Comparison of ENCODE assay signal across 12 cellular contexts in the genomic region with DNA sequence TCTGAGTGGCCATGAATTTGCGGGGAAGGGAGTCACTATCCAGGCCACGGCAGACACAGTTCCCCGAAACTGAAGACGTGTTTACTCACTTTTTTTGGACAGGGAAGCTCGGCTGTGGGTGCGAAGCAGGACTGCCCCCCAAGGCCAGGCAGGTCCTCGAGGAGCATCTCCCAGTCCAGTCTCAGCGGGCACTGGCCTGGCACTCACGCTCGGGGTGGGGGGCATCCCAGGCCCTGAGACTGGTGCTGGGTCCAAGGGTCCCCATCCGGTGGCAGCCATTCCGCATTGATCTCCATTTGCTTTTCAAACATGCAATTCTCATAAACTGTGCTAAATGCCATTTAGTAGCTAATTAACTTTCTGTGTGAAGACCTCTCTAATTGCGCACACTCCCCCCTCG.
"Had no signal": no experiment of that assay in that cellular context is flagged by ENCODE, and none has a peak within 500 bp of the region (broad histone marks: within the 10 kb centered on the region; RNA-seq: fewer than 3 reads in every experiment).

No MANE protein-coding gene starts in this region.

- H3K9me3 ChIP-seq: esophagus squamous epithelium, SJSA1, transverse colon had no signal

- ATAC-seq: stimulated activated naive CD8-positive, alpha-beta T cell treated with anti-CD3 and anti-CD28 coated beads, Interleukin-15, Interleukin-2, amounts not matched to agents 100 U/mL and 50 U/mL, for 24 hours had no signal

- H3K4me3 Mint-ChIP-seq: activated naive CD4-positive, alpha-beta T cell treated with anti-CD3 and anti-CD28 coated beads, Interleukin-2, amount 10 ng/mL, durations not matched to agents 7 days and 5 days; mesothelial cell of epicardium; neural crest cell had no signal

- H3K27ac ChIP-seq: esophagus squamous epithelium, parathyroid adenoma, SJSA1, transverse colon had no signal

- H3K4me3 ChIP-seq: esophagus squamous epithelium, lung, SJSA1, transverse colon had no signal

- H3K27ac Mint-ChIP-seq: activated naive CD4-positive, alpha-beta T cell treated with anti-CD3 and anti-CD28 coated beads, Interleukin-2, amount 10 ng/mL, durations not matched to agents 7 days and 5 days; mesothelial cell of epicardium had no signal

- DNase-seq: activated CD4-positive, alpha-beta T cell treated with anti-CD3 and anti-CD28 coated beads for 1 hour; activated CD4-positive, alpha-beta T cell treated with anti-CD3 and anti-CD28 coated beads, Interleukin-2, amount 50 U/mL, for 4 hours; esophagus squamous epithelium; stimulated activated naive CD8-positive, alpha-beta T cell treated with anti-CD3 and anti-CD28 coated beads, Interleukin-15, Interleukin-2, amounts not matched to agents 100 U/mL and 50 U/mL, for 24 hours; T-helper 9 cell; transverse colon had no signal

- H3K4me1 ChIP-seq: parathyroid adenoma had no signal

- H3K36me3 Mint-ChIP-seq: activated naive CD4-positive, alpha-beta T cell treated with anti-CD3 and anti-CD28 coated beads, Interleukin-2, amount 10 ng/mL, durations not matched to agents 7 days and 5 days; mesothelial cell of epicardium had no signal

- H3K36me3 ChIP-seq: esophagus squamous epithelium, SJSA1, transverse colon had no signal

- H3K9me3 Mint-ChIP-seq: activated naive CD4-positive, alpha-beta T cell treated with anti-CD3 and anti-CD28 coated beads, Interleukin-2, amount 10 ng/mL, durations not matched to agents 7 days and 5 days; mesothelial cell of epicardium; neural crest cell had no signal

- H3K27me3 ChIP-seq: esophagus squamous epithelium, SJSA1, transverse colon had no signal
